ENCODE assay signal across 8 cellular contexts in the genomic region with DNA sequence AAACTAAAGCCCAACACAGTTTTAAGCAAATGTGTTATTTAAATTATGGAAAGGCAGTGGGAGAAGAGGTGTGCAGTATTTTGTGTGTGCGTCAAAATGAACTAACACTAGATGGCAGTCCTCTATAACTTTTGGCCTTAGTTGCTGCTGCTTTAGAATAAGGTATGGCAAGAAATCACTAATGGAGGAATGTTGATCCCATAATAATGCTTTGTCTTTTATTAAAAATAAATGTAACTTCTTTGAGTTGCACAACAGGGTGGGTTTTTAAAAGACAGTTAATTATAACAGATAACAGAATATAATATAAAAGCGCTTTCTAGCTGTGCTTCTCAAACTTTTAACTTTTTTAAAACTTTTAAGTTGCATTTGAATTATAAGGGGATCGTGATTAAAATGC. TPM values are rescaled to one million over a fixed set of nuclear protein-coding genes. Genes with fewer than 3 reads are reported as not detected.
DNase-seq lines count a peak whose midpoint lies in the region; ATAC-seq, FAIRE-seq and TF ChIP-seq lines count a peak whose summit lies in the region.

No MANE protein-coding gene starts in this region.

- no peaks in the 10 kb centered on the region for H3K36me3 ChIP-seq in right atrium auricular region
- H3K36me3 ChIP-seq in stomach: peaks cover 0 to 5% (median 1%) of the 10 kb centered on the region in 4 donors

- TF ChIP-seq POLR2A in stomach (IDR thresholded peaks at IDR 0.05): no peak

- TF ChIP-seq CTCF in VCaP (conservative IDR thresholded peaks at IDR 0.05) (peak; percentile 78), right atrium auricular region (IDR thresholded peaks at IDR 0.05) (peak; percentile 35 to 68), stomach (IDR thresholded peaks at IDR 0.05) (peak in 5 of 7 experiments; percentile 13 to 51 (median 30))

- H3K27ac ChIP-seq in VCaP (no peak overlapping the region), right atrium auricular region (no peak overlapping the region), stomach (no peak overlapping the region)

- H3K4me3 ChIP-seq in right atrium auricular region (no peak overlapping the region), stomach (no peak overlapping the region)

- no peak for TF ChIP-seq EP300 in stomach (IDR thresholded peaks at IDR 0.05)

- intact Hi-C loops in stomach (cut with DNase I; ENCODE audit: low total_unique reads): no loop called here

- H3K9me3 ChIP-seq in right atrium auricular region (no peaks in the 10 kb centered on the region), stomach (no peaks in the 10 kb centered on the region)

- H3K27me3 ChIP-seq in right atrium auricular region (no peaks in the 10 kb centered on the region), stomach (no peaks in the 10 kb centered on the region)

- 61 to 67% (median 65%) methylated on average over 3 of the region's 3 CpGs for WGBS in stomach, 5 donors

- peaks cover 0 to 6% of the 10 kb centered on the region in 2 donors for H3K4me1 ChIP-seq in right atrium auricular region
- peaks cover 0 to 14% (median 5%) of the 10 kb centered on the region in 4 donors for H3K4me1 ChIP-seq in stomach

- DNase-seq in GM03348 (ENCODE audit: low spot score) (peak; percentile 60), NCI-H1694 treated with DMSO at 0.1 percent for 48 hours (lab: John Stamatoyannopoulos, UW) (peak; percentile 72), right atrium auricular region (ENCODE audit: low spot score) (no peak), stomach (no peak), occipital lobe (lab: John Stamatoyannopoulos, UW) (no peak)

- ATAC-seq in HG02852 (IDR thresholded peaks at IDR 0.05; ENCODE audit: unreplicated experiment): peak; percentile 78

- peak; percentile 98 for FAIRE-seq in A204.1 (lab: Jason Lieb, UNC)

RNA-seq across cellular contexts. Expression of a gene that starts 56.4 kb away (rescaled TPM):
- 10 to 100 TPM; 13.3 to 13.8 TPM for total RNA-seq in right atrium auricular region
- total RNA-seq in stomach: 10 to 100 TPM in 3 of 5 donors, 1 to 10 TPM in 2; 4.7 to 43.9 (median 13.3) TPM
- polyA plus RNA-seq in stomach: 1 to 10 TPM; 3.2 to 4.4 (median 3.7) TPM
- total RNA-seq in occipital lobe: 103 TPM

Comparison
In these comparisons a context has a peak if more than half of its experiments do, and no peak if none do; other contexts are left out.
1. DNase-seq: peak in GM03348 (single experiment) and NCI-H1694 treated with DMSO at 0.1 percent for 48 hours (single experiment); none in right atrium auricular region (single experiment), stomach (single experiment) and occipital lobe (single experiment).
2. Peak in every context shown above with its lines, with median percentiles within 50 percentile points of each other: CTCF ChIP-seq.